24 cellular contexts compared by ENCODE assay signal in genomic region chr10:2772791-2773644, GRCh38.
DNase-seq lines count a peak whose midpoint lies in the region; ATAC-seq and TF ChIP-seq lines count a peak whose summit lies in the region.
"Had no signal": no experiment of that assay in that cellular context is flagged by ENCODE, and none has a peak within 500 bp of the region (broad histone marks: within the 10 kb centered on the region; RNA-seq: fewer than 3 reads in every experiment).

No MANE protein-coding gene starts in this region.

- CTCF ChIA-PET in CD8-positive, alpha-beta memory T cell (lab: Charles Lee), result no interaction called here

- no peak overlapping the region for H3K4me3 ChIP-seq in CD8-positive, alpha-beta memory T cell (ENCODE audit: low read length)
- H3K4me3 ChIP-seq: ascending aorta, dorsolateral prefrontal cortex, tibial artery had no signal

- H3K4me1 ChIP-seq in CD8-positive, alpha-beta memory T cell (ENCODE audit: insufficient read depth, low read length), result no peaks in the 10 kb centered on the region
- H3K4me1 ChIP-seq: ascending aorta, tibial artery had no signal

- H3K4me1 Mint-ChIP-seq in nephron, result no peaks in the 10 kb centered on the region
- no peaks in the 10 kb centered on the region for H3K4me1 Mint-ChIP-seq in CD8-positive, alpha-beta memory T cell
- H3K4me1 Mint-ChIP-seq: activated naive CD4-positive, alpha-beta T cell treated with anti-CD3 and anti-CD28 coated beads, Interleukin-2, amount 10 ng/mL, durations not matched to agents 7 days and 5 days; central memory CD8-positive, alpha-beta T cell; memory B cell had no signal

- peak overlapping the region in 1 of 3 experiments; percentile 25 for H3K27ac Mint-ChIP-seq in nephron
- no peak overlapping the region for H3K27ac Mint-ChIP-seq in activated naive CD4-positive, alpha-beta T cell treated with anti-CD3 and anti-CD28 coated beads, Interleukin-2, amount 50 U/mL, for 72 hours
- no peak overlapping the region for H3K27ac Mint-ChIP-seq in CD8-positive, alpha-beta memory T cell
- H3K27ac Mint-ChIP-seq: activated naive CD4-positive, alpha-beta T cell treated with anti-CD3 and anti-CD28 coated beads, Interleukin-2, amount 10 ng/mL, durations not matched to agents 7 days and 5 days; memory B cell had no signal

- H3K27ac ChIP-seq in CD8-positive, alpha-beta memory T cell (ENCODE audit: low read depth, low read length), result no peak overlapping the region
- H3K27ac ChIP-seq: ascending aorta, dorsolateral prefrontal cortex, tibial artery had no signal

- POLR2A ChIA-PET in CD8-positive, alpha-beta memory T cell (lab: Charles Lee), result no interaction called here

- peaks cover 4% of the 10 kb centered on the region for H3K9me3 Mint-ChIP-seq in nephron
- peaks cover 0 to 3% of the 10 kb centered on the region in 2 donors for H3K9me3 Mint-ChIP-seq in activated naive CD4-positive, alpha-beta T cell treated with anti-CD3 and anti-CD28 coated beads, Interleukin-2, amount 50 U/mL, for 72 hours
- H3K9me3 Mint-ChIP-seq in CD8-positive, alpha-beta memory T cell, result peaks cover 0 to 5% (median 0%) of the 10 kb centered on the region in 5 donors
- H3K9me3 Mint-ChIP-seq: activated naive CD4-positive, alpha-beta T cell treated with anti-CD3 and anti-CD28 coated beads, Interleukin-2, amount 10 ng/mL, durations not matched to agents 7 days and 5 days; central memory CD8-positive, alpha-beta T cell had no signal

- DNase-seq in DMS79 treated with DMSO at 0.1 percent for 48 hours (lab: John Stamatoyannopoulos, UW) (peak; percentile 65), NCI-H128 (lab: John Stamatoyannopoulos, UW; ENCODE audit: unreplicated experiment) (peak; percentile 68), NCI-H510A (lab: John Stamatoyannopoulos, UW) (peak; percentile 67), AML-193 (lab: John Stamatoyannopoulos, UW) (no peak)
- DNase-seq in activated naive CD4-positive, alpha-beta T cell treated with anti-CD3 and anti-CD28 coated beads, Interleukin-2, amount 50 U/mL, for 72 hours (ENCODE audit: low spot score in 2 of 2), result no peak
- no peak for DNase-seq in CD8-positive, alpha-beta memory T cell
- DNase-seq: activated CD4-positive, CD25-positive, alpha-beta regulatory T cell treated with anti-CD3 and anti-CD28 coated beads, Interleukin-2, amount 50 U/mL, for 72 hours; activated naive CD4-positive, alpha-beta T cell treated with anti-CD3 and anti-CD28 coated beads, Interleukin-2, amount 10 ng/mL, durations not matched to agents 7 days and 5 days; activated T-cell treated with anti-CD3 and anti-CD28 coated beads, Interleukin-2, amount 50 U/mL, for 48 hours; dorsolateral prefrontal cortex; left cardiac atrium; NCI-H1048; NCI-H82; OCI-M1; stimulated activated CD4-positive, alpha-beta T cell treated with anti-CD3 and anti-CD28 coated beads, Interleukin-4, amount 100 ng/mL, for 24 hours; stimulated activated naive CD8-positive, alpha-beta T cell treated with anti-CD3 and anti-CD28 coated beads, Interleukin-15, Interleukin-2, amounts not matched to agents 100 U/mL and 50 U/mL, for 24 hours; SW 1271; tibial artery had no signal

- H3K36me3 Mint-ChIP-seq in nephron (ENCODE audit: low read depth), result no peaks in the 10 kb centered on the region
- H3K36me3 Mint-ChIP-seq in activated naive CD4-positive, alpha-beta T cell treated with anti-CD3 and anti-CD28 coated beads, Interleukin-2, amount 50 U/mL, for 72 hours, result no peaks in the 10 kb centered on the region
- no peaks in the 10 kb centered on the region for H3K36me3 Mint-ChIP-seq in CD8-positive, alpha-beta memory T cell
- H3K36me3 Mint-ChIP-seq: activated naive CD4-positive, alpha-beta T cell treated with anti-CD3 and anti-CD28 coated beads, Interleukin-2, amount 10 ng/mL, durations not matched to agents 7 days and 5 days; memory B cell had no signal

- no peak for ATAC-seq in activated naive CD4-positive, alpha-beta T cell treated with anti-CD3 and anti-CD28 coated beads, Interleukin-2, amount 50 U/mL, for 72 hours
- ATAC-seq in GM19463 (IDR thresholded peaks at IDR 0.05; ENCODE audit: unreplicated experiment), result no peak
- ATAC-seq: left cardiac atrium; Right ventricle myocardium inferior; stimulated activated naive CD8-positive, alpha-beta T cell treated with anti-CD3 and anti-CD28 coated beads, Interleukin-15, Interleukin-2, amounts not matched to agents 100 U/mL and 50 U/mL, for 24 hours had no signal

- H3K27me3 ChIP-seq in CD8-positive, alpha-beta memory T cell (ENCODE audit: insufficient read depth, low read length, poor library complexity, severe bottlenecking), result no peaks in the 10 kb centered on the region
- H3K27me3 ChIP-seq: ascending aorta had no signal

- H3K9me3 ChIP-seq in CD8-positive, alpha-beta memory T cell (ENCODE audit: low read length), result no peaks in the 10 kb centered on the region
- H3K9me3 ChIP-seq: ascending aorta, tibial artery had no signal

- H3K27me3 Mint-ChIP-seq in nephron (ENCODE audit: low read depth), result peaks cover 24% of the 10 kb centered on the region
- H3K27me3 Mint-ChIP-seq in CD8-positive, alpha-beta memory T cell, result peaks cover 0 to 2% of the 10 kb centered on the region in 2 donors
- H3K27me3 Mint-ChIP-seq: activated naive CD4-positive, alpha-beta T cell treated with anti-CD3 and anti-CD28 coated beads, Interleukin-2, amount 10 ng/mL, durations not matched to agents 7 days and 5 days had no signal

- H3K4me3 Mint-ChIP-seq in nephron, result peak overlapping the region; percentile 29 to 54 (median 39)
- no peak overlapping the region for H3K4me3 Mint-ChIP-seq in CD8-positive, alpha-beta memory T cell
- H3K4me3 Mint-ChIP-seq: activated naive CD4-positive, alpha-beta T cell treated with anti-CD3 and anti-CD28 coated beads, Interleukin-2, amount 10 ng/mL, durations not matched to agents 7 days and 5 days; central memory CD8-positive, alpha-beta T cell; memory B cell had no signal

- H3K36me3 ChIP-seq in CD8-positive, alpha-beta memory T cell (ENCODE audit: insufficient read depth, low read length), result no peaks in the 10 kb centered on the region
- H3K36me3 ChIP-seq: ascending aorta, tibial artery had no signal

- no peak for TF ChIP-seq CTCF in nephron (IDR thresholded peaks at IDR 0.05; ENCODE audit: unreplicated experiment in 3 of 3)

Comparison
In these comparisons a context has a peak if more than half of its experiments do, and no peak if none do; other contexts are left out.
1. DNase-seq: peak in DMS79 treated with DMSO at 0.1 percent for 48 hours (single experiment), NCI-H128 (single experiment) and NCI-H510A (single experiment); none in activated naive CD4-positive, alpha-beta T cell treated with anti-CD3 and anti-CD28 coated beads, Interleukin-2, amount 50 U/mL, for 72 hours (0 of 2), AML-193 (0 of 2) and CD8-positive, alpha-beta memory T cell (0 of 5).
2. H3K4me3 Mint-ChIP-seq: peak in nephron (3 of 3); none in CD8-positive, alpha-beta memory T cell (0 of 7).